ENCODE assay signal across 1 cellular context in genomic region chr16:29339301-29339700, GRCh38.
A peak's percentile ranks its signal among the peaks of the same experiment; 100 is the strongest.
TF ChIP-seq lines count a peak whose summit lies in the region.

No MANE protein-coding gene starts in this region.

TF ChIP-seq in GM12878, 131 proteins besides CTCF, POLR2A, EP300 and RAD21 (continued from another document):
- TF ChIP-seq CHD2 (IDR thresholded peaks at IDR 0.05; ENCODE audit: borderline replicate concordance, low read depth, low read length) (peak; percentile 44; the same call in 1 of the 2 replicates), RELB (IDR thresholded peaks at IDR 0.05; ENCODE audit: low read depth) (peak; percentile 87; the same call in 1 of the 2 replicates), IKZF1 (conservative IDR thresholded peaks at IDR 0.05) (peak; percentile 98), TBL1XR1 (IDR thresholded peaks at IDR 0.05; ENCODE audit: low read depth, low read length) (0 out of 2 replicates have a peak, but pooled peaks have one; percentile 19), CREB1 (IDR thresholded peaks at IDR 0.05; ENCODE audit: low read depth) (peak; percentile 21; the same call in 1 of the 2 replicates), NR2F1 (conservative IDR thresholded peaks at IDR 0.05) (peak; percentile 75), MTA2 (IDR thresholded peaks at IDR 0.05; ENCODE audit: low read depth) (peak; percentile 95), ETV6 (conservative IDR thresholded peaks at IDR 0.05 in 1 of 2, IDR thresholded peaks at IDR 0.05 in 1 of 2; ENCODE audit: borderline replicate concordance in 1 of 2, low read depth in 1 of 2) (peak in 1 of 2 experiments; percentile 42; a peak in 1 of 4 replicates), MEF2B (IDR thresholded peaks at IDR 0.05; ENCODE audit: partially characterized antibody, poor library complexity, severe bottlenecking) (peak; percentile 50), CREM (IDR thresholded peaks at IDR 0.05; ENCODE audit: low read depth) (peak; percentile 53), CBFB (IDR thresholded peaks at IDR 0.05; ENCODE audit: low read depth) (peak; percentile 78), DPF2 (IDR thresholded peaks at IDR 0.05) (peak; percentile 96), ZNF687 (IDR thresholded peaks at IDR 0.05) (peak; percentile 79; the same call in 1 of the 2 replicates), MLLT1 (IDR thresholded peaks at IDR 0.05) (peak; percentile 46; the same call in 1 of the 2 replicates), TCF12 (IDR thresholded peaks at IDR 0.05; ENCODE audit: low read depth, low read length) (peak; percentile 90; the same call in 1 of the 2 replicates), TCF3 (IDR thresholded peaks at IDR 0.05; ENCODE audit: borderline replicate concordance, insufficient read depth, low read depth, low read length) (peak; percentile 84; the same call in 1 of the 2 replicates), SPI1 (IDR thresholded peaks at IDR 0.05; ENCODE audit: borderline replicate concordance, insufficient read depth, low read depth, low read length) (peak; percentile 78), BMI1 (IDR thresholded peaks at IDR 0.05; ENCODE audit: borderline replicate concordance) (peak; percentile 52), ZNF217 (IDR thresholded peaks at IDR 0.05) (peak; percentile 68; the same call in 1 of the 2 replicates), IKZF2 (IDR thresholded peaks at IDR 0.05) (peak; percentile 98 to 99), ZNF384 (IDR thresholded peaks at IDR 0.05; ENCODE audit: borderline replicate concordance, low read depth, low read length) (0 out of 2 replicates have a peak, but pooled peaks have one; percentile 18), ZNF24 (IDR thresholded peaks at IDR 0.05) (0 out of 2 replicates have a peak, but pooled peaks have one; percentile 18)
